ENCODE assay signal across 8 cellular contexts in genomic region chr11:65084598-65085375, GRCh38. TPM values are rescaled to one million over a fixed set of nuclear protein-coding genes. Genes with fewer than 3 reads are reported as not detected.
DNase-seq lines count a peak whose midpoint lies in the region; ATAC-seq, FAIRE-seq and TF ChIP-seq lines count a peak whose summit lies in the region.

No MANE protein-coding gene starts in this region.

- peaks cover 12 to 31% of the 10 kb centered on the region in 2 donors for H3K36me3 ChIP-seq in kidney (ENCODE audit: control insufficient read depth in 1 of 2, insufficient read depth in 2 of 2, low read length in 2 of 2)
- peaks cover 15% of the 10 kb centered on the region for H3K36me3 ChIP-seq in thoracic aorta

- peak overlapping the region; percentile 94 to 95 for H3K9ac ChIP-seq in kidney (ENCODE audit: low read length in 2 of 2)

- DNase-seq in activated CD4-positive, alpha-beta T cell treated with anti-CD3 and anti-CD28 coated beads, Interleukin-2, amount 10 ng/mL, durations not matched to agents 24 days and 14 days, result peak; percentile 66
- DNase-seq in activated CD4-positive, alpha-beta T cell treated with anti-CD3 and anti-CD28 coated beads for 48 hours, result no peak
- DNase-seq in activated T-helper 1 cell treated with anti-CD3 and anti-CD28 coated beads, Interleukin-12 subunit alpha, Interleukin-12 subunit beta, Interleukin-2, Interleukin-4 antibody, amounts not matched to agents 30 ng/mL and 10 ng/mL and 1 ng/mL, durations not matched to agents 14 hours and 24 hours and 36 hours (ENCODE audit: low spot score), result no peak
- DNase-seq in kidney, result no peak
- no peak for DNase-seq in thoracic aorta (ENCODE audit: low spot score)
- no peak for DNase-seq in HTR-8/SVneo (ENCODE audit: insufficient read length, low spot score)
- DNase-seq in DMS153 (lab: John Stamatoyannopoulos, UW), result no peak
- DNase-seq in NCI-H2081 (lab: John Stamatoyannopoulos, UW), result no peak

- H3K9me3 ChIP-seq in kidney (ENCODE audit: control insufficient read depth in 1 of 2, low read length in 2 of 2), result no peaks in the 10 kb centered on the region
- H3K9me3 ChIP-seq in thoracic aorta, result no peaks in the 10 kb centered on the region

- H3K4me3 ChIP-seq in kidney (ENCODE audit: low read length in 2 of 2), result peak overlapping the region; percentile 97 to 99
- H3K4me3 ChIP-seq in thoracic aorta, result peak overlapping the region; percentile 80

- peaks cover 46% of the 10 kb centered on the region for H3K4me1 Mint-ChIP-seq in activated CD4-positive, alpha-beta T cell treated with anti-CD3 and anti-CD28 coated beads, Interleukin-2, amount 10 ng/mL, durations not matched to agents 24 days and 14 days
- H3K4me1 Mint-ChIP-seq in activated T-helper 1 cell treated with anti-CD3 and anti-CD28 coated beads, Interleukin-12 subunit alpha, Interleukin-12 subunit beta, Interleukin-2, Interleukin-4 antibody, amounts not matched to agents 30 ng/mL and 10 ng/mL and 1 ng/mL, durations not matched to agents 14 hours and 24 hours and 36 hours (ENCODE audit: low read depth), result peaks cover 56% of the 10 kb centered on the region

- TF ChIP-seq CTCF in kidney (IDR thresholded peaks at IDR 0.05; ENCODE audit: borderline replicate concordance, extremely low read depth, insufficient read depth), result no peak
- TF ChIP-seq CTCF in thoracic aorta (IDR thresholded peaks at IDR 0.05), result no peak

- H3K27ac ChIP-seq in kidney (ENCODE audit: low read depth in 2 of 2, low read length in 2 of 2) (peak overlapping the region; percentile 95 to 97), thoracic aorta (peak overlapping the region; percentile 77 to 83)

- no peak for ATAC-seq in thoracic aorta (ENCODE audit: insufficient number of reproducible peaks, low FRiP score, low read depth)

- no peak for FAIRE-seq in kidney (lab: Jason Lieb, UNC)
- FAIRE-seq in HTR-8/SVneo (lab: Jason Lieb, UNC), result no peak

- H3K36me3 Mint-ChIP-seq in activated CD4-positive, alpha-beta T cell treated with anti-CD3 and anti-CD28 coated beads, Interleukin-2, amount 10 ng/mL, durations not matched to agents 24 days and 14 days (ENCODE audit: low read depth), result peaks cover 62% of the 10 kb centered on the region
- H3K36me3 Mint-ChIP-seq in activated T-helper 1 cell treated with anti-CD3 and anti-CD28 coated beads, Interleukin-12 subunit alpha, Interleukin-12 subunit beta, Interleukin-2, Interleukin-4 antibody, amounts not matched to agents 30 ng/mL and 10 ng/mL and 1 ng/mL, durations not matched to agents 14 hours and 24 hours and 36 hours (ENCODE audit: low read depth), result peaks cover 40% of the 10 kb centered on the region

- H3K9me3 Mint-ChIP-seq in activated CD4-positive, alpha-beta T cell treated with anti-CD3 and anti-CD28 coated beads, Interleukin-2, amount 10 ng/mL, durations not matched to agents 24 days and 14 days, result no peaks in the 10 kb centered on the region
- H3K9me3 Mint-ChIP-seq in activated T-helper 1 cell treated with anti-CD3 and anti-CD28 coated beads, Interleukin-12 subunit alpha, Interleukin-12 subunit beta, Interleukin-2, Interleukin-4 antibody, amounts not matched to agents 30 ng/mL and 10 ng/mL and 1 ng/mL, durations not matched to agents 14 hours and 24 hours and 36 hours, result no peaks in the 10 kb centered on the region

- H3K27ac Mint-ChIP-seq in activated CD4-positive, alpha-beta T cell treated with anti-CD3 and anti-CD28 coated beads, Interleukin-2, amount 10 ng/mL, durations not matched to agents 24 days and 14 days, result peak overlapping the region; percentile 99
- H3K27ac Mint-ChIP-seq in activated T-helper 1 cell treated with anti-CD3 and anti-CD28 coated beads, Interleukin-12 subunit alpha, Interleukin-12 subunit beta, Interleukin-2, Interleukin-4 antibody, amounts not matched to agents 30 ng/mL and 10 ng/mL and 1 ng/mL, durations not matched to agents 14 hours and 24 hours and 36 hours, result peak overlapping the region; percentile 97

- H3K4me1 ChIP-seq in kidney (ENCODE audit: control insufficient read depth in 1 of 2, insufficient read depth in 1 of 2, low read depth in 1 of 2, low read length in 2 of 2) (peaks cover 9 to 18% of the 10 kb centered on the region in 2 donors), thoracic aorta (ENCODE audit: control insufficient read depth in 1 of 2, low read depth in 2 of 2) (peaks cover 10 to 22% of the 10 kb centered on the region in 2 donors)

- intact Hi-C loops in activated CD4-positive, alpha-beta T cell treated with anti-CD3 and anti-CD28 coated beads, Interleukin-2, amount 10 ng/mL, durations not matched to agents 24 days and 14 days (cut with micrococcal nuclease), result loop anchor here (1.0 kb wide), 6 partner anchors 12 to 70 kb away; partner anchors contain the start of genes ARL2, FAU, MRPL49 and SNX15
- intact Hi-C loops in activated T-helper 1 cell treated with anti-CD3 and anti-CD28 coated beads, Interleukin-12 subunit alpha, Interleukin-12 subunit beta, Interleukin-2, Interleukin-4 antibody, amounts not matched to agents 30 ng/mL and 10 ng/mL and 1 ng/mL, durations not matched to agents 14 hours and 24 hours and 36 hours (cut with micrococcal nuclease), result loop anchor here (1.0 kb wide), 12 partner anchors 12 to 274 kb away; partner anchors contain the start of genes ATG2A, EHD1, FAU and MEN1
- intact Hi-C loops in kidney (cut with DNase I), result no loop called here

- peaks cover 2% of the 10 kb centered on the region for H3K27me3 Mint-ChIP-seq in activated CD4-positive, alpha-beta T cell treated with anti-CD3 and anti-CD28 coated beads, Interleukin-2, amount 10 ng/mL, durations not matched to agents 24 days and 14 days
- H3K27me3 Mint-ChIP-seq in activated T-helper 1 cell treated with anti-CD3 and anti-CD28 coated beads, Interleukin-12 subunit alpha, Interleukin-12 subunit beta, Interleukin-2, Interleukin-4 antibody, amounts not matched to agents 30 ng/mL and 10 ng/mL and 1 ng/mL, durations not matched to agents 14 hours and 24 hours and 36 hours (ENCODE audit: insufficient read depth), result no peaks in the 10 kb centered on the region

- H3K27me3 ChIP-seq in thoracic aorta (replicated peaks; ENCODE audit: insufficient read depth), result no peaks in the 10 kb centered on the region

- H3K4me3 Mint-ChIP-seq in activated CD4-positive, alpha-beta T cell treated with anti-CD3 and anti-CD28 coated beads, Interleukin-2, amount 10 ng/mL, durations not matched to agents 24 days and 14 days, result peak overlapping the region; percentile 99
- H3K4me3 Mint-ChIP-seq in activated T-helper 1 cell treated with anti-CD3 and anti-CD28 coated beads, Interleukin-12 subunit alpha, Interleukin-12 subunit beta, Interleukin-2, Interleukin-4 antibody, amounts not matched to agents 30 ng/mL and 10 ng/mL and 1 ng/mL, durations not matched to agents 14 hours and 24 hours and 36 hours, result peak overlapping the region; percentile 98

RNA-seq across cellular contexts. Expression of gene ZFPL1, which starts 0.8 kb away (rescaled TPM):
- 33.3 and 34.7 TPM in 2 replicates for total RNA-seq in activated CD4-positive, alpha-beta T cell treated with anti-CD3 and anti-CD28 coated beads, Interleukin-2, amount 10 ng/mL, durations not matched to agents 24 days and 14 days
- 31.9 and 34.5 TPM in 2 replicates for total RNA-seq in activated T-helper 1 cell treated with anti-CD3 and anti-CD28 coated beads, Interleukin-12 subunit alpha, Interleukin-12 subunit beta, Interleukin-2, Interleukin-4 antibody, amounts not matched to agents 30 ng/mL and 10 ng/mL and 1 ng/mL, durations not matched to agents 14 hours and 24 hours and 36 hours
- total RNA-seq in kidney, result 31.4 TPM
- 43.1 TPM for polyA plus RNA-seq in kidney (ENCODE audit: insufficient read depth, low read depth, low replicate concordance)
- total RNA-seq in thoracic aorta, result 10 to 100 TPM; 36.0 to 51.2 TPM

RNA-seq across cellular contexts. Expression of gene CDCA5, which starts 0.9 kb away (rescaled TPM):
- total RNA-seq in activated CD4-positive, alpha-beta T cell treated with anti-CD3 and anti-CD28 coated beads, Interleukin-2, amount 10 ng/mL, durations not matched to agents 24 days and 14 days, result 94.4 and 95.1 TPM in 2 replicates
- 91.8 and 92.5 TPM in 2 replicates for total RNA-seq in activated T-helper 1 cell treated with anti-CD3 and anti-CD28 coated beads, Interleukin-12 subunit alpha, Interleukin-12 subunit beta, Interleukin-2, Interleukin-4 antibody, amounts not matched to agents 30 ng/mL and 10 ng/mL and 1 ng/mL, durations not matched to agents 14 hours and 24 hours and 36 hours
- total RNA-seq in kidney, result 1.4 TPM
- 0.43 TPM for polyA plus RNA-seq in kidney (ENCODE audit: insufficient read depth, low read depth, low replicate concordance)
- 1 to 10 TPM in 1 of 2 donors, under 1 TPM in 1; 0.54 to 5.3 TPM for total RNA-seq in thoracic aorta

RNA-seq across cellular contexts. Expression of gene VPS51, which starts 11.2 kb away (rescaled TPM):
- 127 and 136 TPM in 2 replicates for total RNA-seq in activated CD4-positive, alpha-beta T cell treated with anti-CD3 and anti-CD28 coated beads, Interleukin-2, amount 10 ng/mL, durations not matched to agents 24 days and 14 days
- 137 and 139 TPM in 2 replicates for total RNA-seq in activated T-helper 1 cell treated with anti-CD3 and anti-CD28 coated beads, Interleukin-12 subunit alpha, Interleukin-12 subunit beta, Interleukin-2, Interleukin-4 antibody, amounts not matched to agents 30 ng/mL and 10 ng/mL and 1 ng/mL, durations not matched to agents 14 hours and 24 hours and 36 hours
- total RNA-seq in kidney (110 TPM), thoracic aorta (100 to 1,000 TPM; 333 to 498 TPM)
- polyA plus RNA-seq in kidney (ENCODE audit: insufficient read depth, low read depth, low replicate concordance), result 98.3 TPM

RNA-seq across cellular contexts. Expression of gene NAALADL1, which starts 26.4 kb away (rescaled TPM):
- 12.5 and 13.0 TPM in 2 replicates for total RNA-seq in activated CD4-positive, alpha-beta T cell treated with anti-CD3 and anti-CD28 coated beads, Interleukin-2, amount 10 ng/mL, durations not matched to agents 24 days and 14 days
- 11.5 and 12.7 TPM in 2 replicates for total RNA-seq in activated T-helper 1 cell treated with anti-CD3 and anti-CD28 coated beads, Interleukin-12 subunit alpha, Interleukin-12 subunit beta, Interleukin-2, Interleukin-4 antibody, amounts not matched to agents 30 ng/mL and 10 ng/mL and 1 ng/mL, durations not matched to agents 14 hours and 24 hours and 36 hours
- 9.4 TPM for total RNA-seq in kidney
- 17.1 TPM for polyA plus RNA-seq in kidney (ENCODE audit: insufficient read depth, low read depth, low replicate concordance)
- 10 to 100 TPM; 25.8 to 47.1 TPM for total RNA-seq in thoracic aorta

RNA-seq across cellular contexts. Expression of gene TM7SF2, which starts 26.9 kb away (rescaled TPM):
- 28.2 and 28.9 TPM in 2 replicates for total RNA-seq in activated CD4-positive, alpha-beta T cell treated with anti-CD3 and anti-CD28 coated beads, Interleukin-2, amount 10 ng/mL, durations not matched to agents 24 days and 14 days
- 32.2 and 32.8 TPM in 2 replicates for total RNA-seq in activated T-helper 1 cell treated with anti-CD3 and anti-CD28 coated beads, Interleukin-12 subunit alpha, Interleukin-12 subunit beta, Interleukin-2, Interleukin-4 antibody, amounts not matched to agents 30 ng/mL and 10 ng/mL and 1 ng/mL, durations not matched to agents 14 hours and 24 hours and 36 hours
- total RNA-seq in kidney (20.9 TPM), thoracic aorta (10 to 100 TPM in 1 of 2 donors, 1 to 10 TPM in 1; 2.5 to 49.0 TPM)
- 88.2 TPM for polyA plus RNA-seq in kidney (ENCODE audit: insufficient read depth, low read depth, low replicate concordance)

Comparison
In these comparisons a context has a peak if more than half of its experiments do, and no peak if none do; other contexts are left out.
1. RNA of gene CDCA5, which starts 0.9 kb away (total RNA-seq): 94.4 to 95.1 TPM in activated CD4-positive, alpha-beta T cell treated with anti-CD3 and anti-CD28 coated beads, Interleukin-2, amount 10 ng/mL, durations not matched to agents 24 days and 14 days and 91.8 to 92.5 TPM in activated T-helper 1 cell treated with anti-CD3 and anti-CD28 coated beads, Interleukin-12 subunit alpha, Interleukin-12 subunit beta, Interleukin-2, Interleukin-4 antibody, amounts not matched to agents 30 ng/mL and 10 ng/mL and 1 ng/mL, durations not matched to agents 14 hours and 24 hours and 36 hours; 0.54 to 5.3 TPM in thoracic aorta and 1.4 TPM in kidney (single experiment); every median in the first group is over 10 times any median in the second.